9 cellular contexts compared by ENCODE assay signal in genomic region chr7:55409474-55410225, GRCh38. TPM values are rescaled to one million over a fixed set of nuclear protein-coding genes. Genes with fewer than 3 reads are reported as not detected.
A peak's percentile ranks its signal among the peaks of the same experiment; 100 is the strongest.
DNase-seq lines count a peak whose midpoint lies in the region; ATAC-seq and TF ChIP-seq lines count a peak whose summit lies in the region.
"Had no signal": no experiment of that assay in that cellular context is flagged by ENCODE, and none has a peak within 500 bp of the region (broad histone marks: within the 10 kb centered on the region; RNA-seq: fewer than 3 reads in every experiment).

No MANE protein-coding gene starts in this region.

- DNase-seq in AG08395 (ENCODE audit: low spot score) (peak; percentile 53), chondrocyte (ENCODE audit: low spot score) (no peak), ecto neural progenitor cell (ENCODE audit: low spot score) (no peak), left ventricle myocardium superior (no peak)
- DNase-seq in Jurkat, Clone E6-1 (ENCODE audit: low read depth, low spot score): peak; percentile 6
- DNase-seq in activated effector memory CD4-positive, alpha-beta T cell treated with anti-CD3 and anti-CD28 coated beads, Interleukin-2, amount 50 U/mL, for 16 hours: no peak
- no peak for DNase-seq in activated CD4-positive, alpha-beta memory T cell treated with anti-CD3 and anti-CD28 coated beads, Interleukin-2, amount 10 ng/mL, durations not matched to agents 7 days and 5 days
- DNase-seq: T-cell had no signal

- H3K4me1 Mint-ChIP-seq in chondrocyte (ENCODE audit: low read depth): no peaks in the 10 kb centered on the region
- no peaks in the 10 kb centered on the region for H3K4me1 Mint-ChIP-seq in activated CD4-positive, alpha-beta memory T cell treated with anti-CD3 and anti-CD28 coated beads, Interleukin-2, amount 10 ng/mL, durations not matched to agents 7 days and 5 days
- H3K4me1 Mint-ChIP-seq: T-cell had no signal

- H3K36me3 Mint-ChIP-seq in chondrocyte (ENCODE audit: low read depth): peaks cover 15% of the 10 kb centered on the region
- H3K36me3 Mint-ChIP-seq in activated CD4-positive, alpha-beta memory T cell treated with anti-CD3 and anti-CD28 coated beads, Interleukin-2, amount 10 ng/mL, durations not matched to agents 7 days and 5 days (ENCODE audit: low read depth): no peaks in the 10 kb centered on the region

- no peak overlapping the region for H3K27ac Mint-ChIP-seq in chondrocyte (ENCODE audit: unreplicated experiment)
- H3K27ac Mint-ChIP-seq in activated CD4-positive, alpha-beta memory T cell treated with anti-CD3 and anti-CD28 coated beads, Interleukin-2, amount 10 ng/mL, durations not matched to agents 7 days and 5 days: no peak overlapping the region
- H3K27ac Mint-ChIP-seq: T-cell had no signal

- no peak overlapping the region for H3K4me3 ChIP-seq in Jurkat, Clone E6-1 (ENCODE audit: low read length)

- ATAC-seq in GM18907 (IDR thresholded peaks at IDR 0.05; ENCODE audit: unreplicated experiment) (peak; percentile 64), left ventricle myocardium superior (no peak)
- ATAC-seq: T-cell had no signal

- POLR2A ChIA-PET in activated CD4-positive, alpha-beta memory T cell treated with anti-CD3 and anti-CD28 coated beads, Interleukin-2, amount 10 ng/mL, durations not matched to agents 7 days and 5 days (lab: Charles Lee): no interaction called here

- H3K4me3 Mint-ChIP-seq in chondrocyte (ENCODE audit: unreplicated experiment): no peak overlapping the region
- no peak overlapping the region for H3K4me3 Mint-ChIP-seq in activated CD4-positive, alpha-beta memory T cell treated with anti-CD3 and anti-CD28 coated beads, Interleukin-2, amount 10 ng/mL, durations not matched to agents 7 days and 5 days
- H3K4me3 Mint-ChIP-seq: T-cell had no signal

- TF ChIP-seq CTCF in chondrocyte (IDR thresholded peaks at IDR 0.05): peak; percentile 19

- H3K9me3 Mint-ChIP-seq in chondrocyte (ENCODE audit: low read depth): no peaks in the 10 kb centered on the region
- no peaks in the 10 kb centered on the region for H3K9me3 Mint-ChIP-seq in activated CD4-positive, alpha-beta memory T cell treated with anti-CD3 and anti-CD28 coated beads, Interleukin-2, amount 10 ng/mL, durations not matched to agents 7 days and 5 days
- H3K9me3 Mint-ChIP-seq: T-cell had no signal

- intact Hi-C loops in left ventricle myocardium superior (cut with micrococcal nuclease): no loop called here

- CTCF ChIA-PET in activated CD4-positive, alpha-beta memory T cell treated with anti-CD3 and anti-CD28 coated beads, Interleukin-2, amount 10 ng/mL, durations not matched to agents 7 days and 5 days (lab: Charles Lee): interaction anchor here (0.8 to 1.7 kb wide), 4 partner anchors 9 to 154 kb away, joined by 3 to 5 read pairs (median 3); no protein-coding TSS in a partner anchor

- H3K27me3 Mint-ChIP-seq in chondrocyte (ENCODE audit: low read depth): no peaks in the 10 kb centered on the region
- no peaks in the 10 kb centered on the region for H3K27me3 Mint-ChIP-seq in activated CD4-positive, alpha-beta memory T cell treated with anti-CD3 and anti-CD28 coated beads, Interleukin-2, amount 10 ng/mL, durations not matched to agents 7 days and 5 days
- H3K27me3 Mint-ChIP-seq: T-cell had no signal

RNA-seq across cellular contexts. Expression of gene LANCL2, which starts 44.5 kb away (rescaled TPM):
- polyA plus RNA-seq in Jurkat, Clone E6-1 (2012; ENCODE audit: insufficient read depth, insufficient read length): 11.3 TPM
- total RNA-seq in chondrocyte (13.9 to 21.3 TPM (median 20.4 TPM) in 3 replicates), left ventricle myocardium superior (8.4 TPM)
- total RNA-seq in activated CD4-positive, alpha-beta memory T cell treated with anti-CD3 and anti-CD28 coated beads, Interleukin-2, amount 10 ng/mL, durations not matched to agents 7 days and 5 days: 1 to 10 TPM; 6.4 TPM

Comparison
In these comparisons a context has a peak if more than half of its experiments do, and no peak if none do; other contexts are left out.
1. DNase-seq: peak in AG08395 (single experiment) and Jurkat, Clone E6-1 (single experiment); none in chondrocyte (single experiment), ecto neural progenitor cell (single experiment), activated effector memory CD4-positive, alpha-beta T cell treated with anti-CD3 and anti-CD28 coated beads, Interleukin-2, amount 50 U/mL, for 16 hours (single experiment), left ventricle myocardium superior (single experiment) and activated CD4-positive, alpha-beta memory T cell treated with anti-CD3 and anti-CD28 coated beads, Interleukin-2, amount 10 ng/mL, durations not matched to agents 7 days and 5 days (single experiment).